15 cellular contexts compared by ENCODE assay signal in genomic region chr14:103118663-103119404, GRCh38. TPM values are rescaled to one million over a fixed set of nuclear protein-coding genes. Genes with fewer than 3 reads are reported as not detected.
DNase-seq lines count a peak whose midpoint lies in the region; ATAC-seq and TF ChIP-seq lines count a peak whose summit lies in the region.
"Had no signal": no experiment of that assay in that cellular context is flagged by ENCODE, and none has a peak within 500 bp of the region (broad histone marks: within the 10 kb centered on the region; RNA-seq: fewer than 3 reads in every experiment).

No MANE protein-coding gene starts in this region.

- H3K9me3 ChIP-seq in esophagus muscularis mucosa = no peaks in the 10 kb centered on the region
- H3K9me3 ChIP-seq in upper lobe of left lung = no peaks in the 10 kb centered on the region
- no peaks in the 10 kb centered on the region for H3K9me3 ChIP-seq in CD4-positive, alpha-beta T cell (ENCODE audit: control insufficient read depth, low read length)
- H3K9me3 ChIP-seq: SJSA1 had no signal

- no peak overlapping the region for H3K4me3 Mint-ChIP-seq in CD4-positive, alpha-beta T cell
- H3K4me3 Mint-ChIP-seq: natural killer cell treated with Interleukin-12 subunit alpha and Interleukin-12 subunit beta and Interleukin-15 and Interleukin-18, amount 100 ng/mL, for 72 hours had no signal

- CTCF ChIA-PET in CD4-positive, alpha-beta T cell (lab: Charles Lee) = no interaction called here

- H3K27me3 ChIP-seq in esophagus muscularis mucosa (peaks cover 0 to 32% (median 6%) of the 10 kb centered on the region in 4 donors), upper lobe of left lung (no peaks in the 10 kb centered on the region)
- H3K27me3 ChIP-seq in CD4-positive, alpha-beta T cell (ENCODE audit: control insufficient read depth, insufficient read depth, low read length) = peaks cover 33% of the 10 kb centered on the region
- H3K27me3 ChIP-seq: SJSA1 had no signal

- H3K36me3 Mint-ChIP-seq in CD4-positive, alpha-beta T cell (ENCODE audit: low read depth) = no peaks in the 10 kb centered on the region
- H3K36me3 Mint-ChIP-seq: natural killer cell treated with Interleukin-12 subunit alpha and Interleukin-12 subunit beta and Interleukin-15 and Interleukin-18, amount 100 ng/mL, for 72 hours had no signal

- no peak for TF ChIP-seq POLR2A in esophagus muscularis mucosa (IDR thresholded peaks at IDR 0.05; ENCODE audit: low read depth)
- peak in 1 of 4 donors; percentile 24 for TF ChIP-seq POLR2A in upper lobe of left lung (IDR thresholded peaks at IDR 0.05)

- DNase-seq in OCI-M1 (lab: John Stamatoyannopoulos, UW) = peak; percentile 94
- DNase-seq in esophagus muscularis mucosa (ENCODE audit: extremely low spot score) = no peak
- DNase-seq in myocyte (ENCODE audit: low read depth) = peak; percentile 69
- peak; percentile 88 to 93 for DNase-seq in upper lobe of left lung
- no peak for DNase-seq in NCI-H446 (lab: John Stamatoyannopoulos, UW)
- no peak for DNase-seq in NCI-H69 (lab: John Stamatoyannopoulos, UW)
- no peak for DNase-seq in cerebellum (ENCODE audit: low spot score)
- DNase-seq in CD4-positive, alpha-beta T cell = no peak
- DNase-seq: activated CD4-positive, alpha-beta T cell treated with anti-CD3 and anti-CD28 coated beads, Interleukin-2, amount 50 U/mL, for 1 hour; activated naive CD4-positive, alpha-beta T cell treated with Interleukin-2 at 50 U/mL for 16 hours; DMS79 treated with DMSO at 0.1 percent for 48 hours; NCI-H2171; stimulated activated CD4-positive, alpha-beta T cell treated with anti-CD3 and anti-CD28 coated beads, Interleukin-2, amount 100 ng/mL, for 24 hours had no signal

- no peak overlapping the region for H3K27ac Mint-ChIP-seq in CD4-positive, alpha-beta T cell
- H3K27ac Mint-ChIP-seq: natural killer cell treated with Interleukin-12 subunit alpha and Interleukin-12 subunit beta and Interleukin-15 and Interleukin-18, amount 100 ng/mL, for 72 hours had no signal

- peak; percentile 50 to 68 for ATAC-seq in upper lobe of left lung (ENCODE audit: low FRiP score in 2 of 2)
- no peak for ATAC-seq in CD4-positive, alpha-beta T cell (ENCODE audit: poor library complexity)

- TF ChIP-seq CTCF in esophagus muscularis mucosa (IDR thresholded peaks at IDR 0.05) (no peak), upper lobe of left lung (IDR thresholded peaks at IDR 0.05) (no peak)
- no peak for TF ChIP-seq CTCF in CD4-positive, alpha-beta T cell (IDR thresholded peaks at IDR 0.05)

- intact Hi-C loops in esophagus muscularis mucosa (cut with DNase I) = no loop called here
- intact Hi-C loops in CD4-positive, alpha-beta T cell (cut with DNase I, micrococcal nuclease) = no loop called here

- TF ChIP-seq EP300 in esophagus muscularis mucosa (IDR thresholded peaks at IDR 0.05) (no peak), upper lobe of left lung (IDR thresholded peaks at IDR 0.05) (peak in 1 of 4 donors; percentile 29)

- H3K36me3 ChIP-seq in esophagus muscularis mucosa = no peaks in the 10 kb centered on the region
- no peaks in the 10 kb centered on the region for H3K36me3 ChIP-seq in upper lobe of left lung

- H3K4me1 ChIP-seq in esophagus muscularis mucosa (peaks cover 41 to 83% (median 72%) of the 10 kb centered on the region in 4 donors), upper lobe of left lung (peaks cover 47 to 69% (median 59%) of the 10 kb centered on the region in 4 donors)

- H3K4me1 Mint-ChIP-seq in CD4-positive, alpha-beta T cell (ENCODE audit: low read depth) = peaks cover 8% of the 10 kb centered on the region

- POLR2A ChIA-PET in CD4-positive, alpha-beta T cell (lab: Charles Lee) = no interaction called here

- H3K27ac ChIP-seq in esophagus muscularis mucosa (replicated peaks in 1 of 4) (peak overlapping the region; percentile 55 to 91 (median 66)), upper lobe of left lung (peak overlapping the region; percentile 72 to 96 (median 88))
- H3K27ac ChIP-seq in CD4-positive, alpha-beta T cell (ENCODE audit: low read depth, low read length) = no peak overlapping the region
- H3K27ac ChIP-seq: SJSA1 had no signal

- 89% methylated on average over 7 of the region's 9 CpGs for WGBS in esophagus muscularis mucosa
- 69 to 76% methylated on average over 4 to 9 of the region's 9 CpGs for WGBS in upper lobe of left lung, 2 donors

- no peaks in the 10 kb centered on the region for H3K9me3 Mint-ChIP-seq in CD4-positive, alpha-beta T cell
- H3K9me3 Mint-ChIP-seq: natural killer cell treated with Interleukin-12 subunit alpha and Interleukin-12 subunit beta and Interleukin-15 and Interleukin-18, amount 100 ng/mL, for 72 hours had no signal

- peaks cover 19% of the 10 kb centered on the region for H3K27me3 Mint-ChIP-seq in CD4-positive, alpha-beta T cell

- no peak overlapping the region for H3K4me3 ChIP-seq in esophagus muscularis mucosa
- no peak overlapping the region for H3K4me3 ChIP-seq in upper lobe of left lung
- H3K4me3 ChIP-seq: SJSA1 had no signal

RNA-seq across cellular contexts. Expression of gene TNFAIP2, which starts 4.4 kb away (rescaled TPM):
- 100 to 1,000 TPM in 1 of 4 donors, 10 to 100 TPM in 3; 29.0 to 104 (median 74.0) TPM for total RNA-seq in esophagus muscularis mucosa
- 76.6 and 179 TPM in 2 replicates for total RNA-seq in myocyte
- polyA plus RNA-seq in myocyte (2012) = 21.1 TPM
- 100 to 1,000 TPM in 4 of 6 donors, 10 to 100 TPM in 2; 51.2 to 542 (median 229) TPM for total RNA-seq in upper lobe of left lung
- total RNA-seq in cerebellum = 8.6 TPM
- total RNA-seq in CD4-positive, alpha-beta T cell = 1 to 10 TPM; 4.4 to 6.1 TPM

RNA-seq across cellular contexts. Expression of gene EXOC3L4, which starts 24.3 kb away (rescaled TPM):
- 1 to 10 TPM in 3 of 4 donors, under 1 TPM in 1; 0.42 to 2.0 (median 1.2) TPM for total RNA-seq in esophagus muscularis mucosa
- total RNA-seq in myocyte = 58.9 and 99.9 TPM in 2 replicates
- 3.0 TPM for polyA plus RNA-seq in myocyte (2012)
- 1 to 10 TPM in 5 of 6 donors, under 1 TPM in 1; 0.30 to 7.6 (median 2.9) TPM for total RNA-seq in upper lobe of left lung
- total RNA-seq in cerebellum = 0.36 TPM
- total RNA-seq in CD4-positive, alpha-beta T cell = not detected
- total RNA-seq: natural killer cell treated with Interleukin-12 subunit alpha and Interleukin-12 subunit beta and Interleukin-15 and Interleukin-18, amount 100 ng/mL, for 72 hours had no signal

RNA-seq across cellular contexts. Expression of gene LBHD2, which starts 34.8 kb away (rescaled TPM):
- total RNA-seq in esophagus muscularis mucosa (not detected), myocyte (0.94 and 2.7 TPM in 2 replicates), upper lobe of left lung (not detected), cerebellum (not detected)
- polyA plus RNA-seq in myocyte (2012) = not detected
- not detected for total RNA-seq in CD4-positive, alpha-beta T cell
- total RNA-seq: natural killer cell treated with Interleukin-12 subunit alpha and Interleukin-12 subunit beta and Interleukin-15 and Interleukin-18, amount 100 ng/mL, for 72 hours had no signal

Comparison
In these comparisons a context has a peak if more than half of its experiments do, and no peak if none do; other contexts are left out.
1. DNase-seq: peak in OCI-M1 (single experiment), myocyte (single experiment) and upper lobe of left lung (2 of 2); none in esophagus muscularis mucosa (single experiment), NCI-H446 (0 of 2), NCI-H69 (single experiment), cerebellum (single experiment) and CD4-positive, alpha-beta T cell (0 of 10).